ENCODE assay signal across 1 cellular context in the genomic region with DNA sequence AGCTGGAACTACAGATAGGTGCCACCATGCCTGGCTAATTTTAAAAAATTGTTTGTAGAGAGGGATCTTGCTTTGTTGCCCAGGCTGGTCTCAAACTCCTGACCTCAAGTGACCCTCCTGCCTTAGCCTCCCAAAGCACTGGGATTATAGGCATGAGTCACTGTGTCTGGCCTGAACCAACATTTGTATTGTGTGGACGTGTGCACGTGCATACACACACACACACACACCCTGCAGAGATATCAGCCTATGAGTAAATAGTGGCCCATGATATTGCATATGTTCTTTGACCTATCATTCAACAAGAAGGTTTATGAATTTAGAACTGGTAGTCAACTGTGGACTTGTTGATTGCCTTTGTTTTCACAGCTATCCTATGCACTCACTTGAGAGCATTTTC.
TF ChIP-seq lines count a peak whose summit lies in the region.

No MANE protein-coding gene starts in this region.

TF ChIP-seq in HEK293, 187 proteins besides CTCF, POLR2A, EP300 and RAD21 (continued from another document):
- no peak for TF ChIP-seq ZNF837 (tag by site-specific recombination; IDR thresholded peaks at IDR 0.05)
